In genomic region chr19:55227241-55228014, GRCh38 we compare ENCODE assay signal across 2 cellular contexts.
TF ChIP-seq lines count a peak whose summit lies in the region.

No MANE protein-coding gene starts in this region.

TF ChIP-seq in SK-N-SH treated with all-trans-retinoic acid at 6 μM for 48 hours, 23 proteins besides CTCF, POLR2A, EP300 and RAD21:
- TF ChIP-seq OSR1 (CRISPR knock-in tag; IDR thresholded peaks at IDR 0.05) (no peak), ZFP30 (CRISPR knock-in tag; IDR thresholded peaks at IDR 0.05) (no peak), ZFP3 (CRISPR knock-in tag; IDR thresholded peaks at IDR 0.05) (no peak), CSDC2 (CRISPR knock-in tag; IDR thresholded peaks at IDR 0.05) (no peak), PATZ1 (CRISPR knock-in tag; IDR thresholded peaks at IDR 0.05; ENCODE audit: borderline replicate concordance) (no peak), BACH2 (CRISPR knock-in tag; IDR thresholded peaks at IDR 0.05; ENCODE audit: borderline replicate concordance) (no peak), SNAI2 (CRISPR knock-in tag; IDR thresholded peaks at IDR 0.05) (no peak), CSRNP3 (CRISPR knock-in tag; IDR thresholded peaks at IDR 0.05) (no peak), TCF4 (CRISPR knock-in tag; IDR thresholded peaks at IDR 0.05; ENCODE audit: borderline replicate concordance) (no peak), ESRRG (CRISPR knock-in tag; IDR thresholded peaks at IDR 0.05) (no peak)

TF ChIP-seq in SK-N-SH, 30 proteins besides CTCF, POLR2A, EP300 and RAD21:
- TF ChIP-seq MXI1 (IDR thresholded peaks at IDR 0.05; ENCODE audit: low read depth, low read length), result no peak
- TF ChIP-seq USF1 (IDR thresholded peaks at IDR 0.05; ENCODE audit: borderline replicate concordance, low read depth), result no peak
- TF ChIP-seq TCF12 (IDR thresholded peaks at IDR 0.05), result no peak
- TF ChIP-seq SIN3A (IDR thresholded peaks at IDR 0.05; ENCODE audit: borderline replicate concordance, low read depth, low read length), result no peak
- TF ChIP-seq SMC3 (IDR thresholded peaks at IDR 0.05; ENCODE audit: low read depth, low read length), result no peak
- TF ChIP-seq FOXM1 (IDR thresholded peaks at IDR 0.05; ENCODE audit: low read depth), result no peak
- no peak for TF ChIP-seq JUND (IDR thresholded peaks at IDR 0.05)
- TF ChIP-seq CHD2 (IDR thresholded peaks at IDR 0.05; ENCODE audit: low read length, partially characterized antibody), result no peak
- no peak for TF ChIP-seq ZBTB33 (IDR thresholded peaks at IDR 0.05; ENCODE audit: borderline replicate concordance, low read depth)
- no peak for TF ChIP-seq RXRA (IDR thresholded peaks at IDR 0.05; ENCODE audit: borderline replicate concordance, low read depth)
- no peak for TF ChIP-seq IRF3 (IDR thresholded peaks at IDR 0.05; ENCODE audit: low read depth, low read length)
- no peak for TF ChIP-seq RCOR1 (IDR thresholded peaks at IDR 0.05; ENCODE audit: low read length)
- TF ChIP-seq MAX (IDR thresholded peaks at IDR 0.05; ENCODE audit: low read depth), result no peak
- TF ChIP-seq MEF2A (IDR thresholded peaks at IDR 0.05; ENCODE audit: borderline replicate concordance, low read depth), result no peak
- TF ChIP-seq TEAD4 (IDR thresholded peaks at IDR 0.05; ENCODE audit: borderline replicate concordance, insufficient read depth), result no peak
- TF ChIP-seq ELF1 (IDR thresholded peaks at IDR 0.05), result no peak
- no peak for TF ChIP-seq GATA2 (CRISPR knock-in tag; IDR thresholded peaks at IDR 0.05)
